In genomic region chr7:90740364-90740763, GRCh38 we compare ENCODE assay signal across 15 cellular contexts.
DNase-seq lines count a peak whose midpoint lies in the region; ATAC-seq, FAIRE-seq and TF ChIP-seq lines count a peak whose summit lies in the region.
"Had no signal": no experiment of that assay in that cellular context is flagged by ENCODE, and none has a peak within 500 bp of the region (broad histone marks: within the 10 kb centered on the region; RNA-seq: fewer than 3 reads in every experiment).

No MANE protein-coding gene starts in this region.

- H3K4me1 Mint-ChIP-seq in IgD-negative memory B cell: peaks cover 34 to 49% (median 36%) of the 10 kb centered on the region in 3 donors
- peaks cover 44% of the 10 kb centered on the region for H3K4me1 Mint-ChIP-seq in stimulated activated memory B cell treated with anti-CD40 and anti-IgM and Interleukin-4, amounts not matched to agents 10 μg/mL and 1 μg/mL and 100 μg/mL, for 72 hours

- TF ChIP-seq CTCF in D721Med (IDR thresholded peaks at IDR 0.05; ENCODE audit: insufficient read depth, missing control alignments) (no peak), SU-DHL-6 (IDR thresholded peaks at IDR 0.05; ENCODE audit: insufficient read depth, low read length, poor library complexity, severe bottlenecking) (no peak)

- peak overlapping the region in 2 of 3 donors; percentile 16 to 42 for H3K27ac Mint-ChIP-seq in IgD-negative memory B cell
- H3K27ac Mint-ChIP-seq in stimulated activated memory B cell treated with anti-CD40 and anti-IgM and Interleukin-4, amounts not matched to agents 10 μg/mL and 1 μg/mL and 100 μg/mL, for 72 hours: peak overlapping the region; percentile 92
- H3K27ac Mint-ChIP-seq: CD14-positive monocyte; CD8-positive, alpha-beta T cell had no signal

- H3K79me2 ChIP-seq in SU-DHL-6 (ENCODE audit: insufficient read depth, low read length): peaks cover 95% of the 10 kb centered on the region

- H3K4me2 ChIP-seq in SU-DHL-6 (ENCODE audit: low read depth, low read length, poor library complexity, severe bottlenecking): peak overlapping the region; percentile 60
- H3K4me2 ChIP-seq: KMS-11 had no signal

- no peak overlapping the region for H3K9ac ChIP-seq in SU-DHL-6 (ENCODE audit: low read length)
- H3K9ac ChIP-seq: GM23248, KMS-11 had no signal

- H3K27me3 Mint-ChIP-seq in IgD-negative memory B cell: no peaks in the 10 kb centered on the region
- H3K27me3 Mint-ChIP-seq in stimulated activated memory B cell treated with anti-CD40 and anti-IgM and Interleukin-4, amounts not matched to agents 10 μg/mL and 1 μg/mL and 100 μg/mL, for 72 hours: no peaks in the 10 kb centered on the region

- peak overlapping the region in 1 of 4 donors; percentile 58 for H3K4me3 Mint-ChIP-seq in IgD-negative memory B cell
- no peak overlapping the region for H3K4me3 Mint-ChIP-seq in stimulated activated memory B cell treated with anti-CD40 and anti-IgM and Interleukin-4, amounts not matched to agents 10 μg/mL and 1 μg/mL and 100 μg/mL, for 72 hours
- H3K4me3 Mint-ChIP-seq: CD14-positive monocyte; CD8-positive, alpha-beta T cell had no signal

- H3K9me3 ChIP-seq in SU-DHL-6 (ENCODE audit: insufficient read depth, low read length): no peaks in the 10 kb centered on the region

- H3K36me3 Mint-ChIP-seq in IgD-negative memory B cell: peaks cover 9% of the 10 kb centered on the region
- H3K36me3 Mint-ChIP-seq in stimulated activated memory B cell treated with anti-CD40 and anti-IgM and Interleukin-4, amounts not matched to agents 10 μg/mL and 1 μg/mL and 100 μg/mL, for 72 hours: peaks cover 29% of the 10 kb centered on the region
- H3K36me3 Mint-ChIP-seq: CD8-positive, alpha-beta T cell had no signal

- H4K20me1 ChIP-seq in SU-DHL-6 (ENCODE audit: low read depth, low read length): no peaks in the 10 kb centered on the region; the same call in 1 of the 2 replicates

- no peak for ATAC-seq in stimulated activated memory B cell treated with anti-CD40 and anti-IgM and Interleukin-4, amounts not matched to agents 10 μg/mL and 1 μg/mL and 100 μg/mL, for 72 hours
- ATAC-seq in HG02588 (IDR thresholded peaks at IDR 0.05; ENCODE audit: unreplicated experiment) (no peak), HG03521 (IDR thresholded peaks at IDR 0.05; ENCODE audit: unreplicated experiment) (no peak), GM19467 (IDR thresholded peaks at IDR 0.05; ENCODE audit: unreplicated experiment) (no peak)
- ATAC-seq: CD8-positive, alpha-beta T cell had no signal

- no peak overlapping the region for H3K4me3 ChIP-seq in SU-DHL-6 (ENCODE audit: insufficient read depth, low read length, poor library complexity, severe bottlenecking)
- H3K4me3 ChIP-seq: GM23248 had no signal

- H3K27ac ChIP-seq in SU-DHL-6 (ENCODE audit: low read depth, low read length): peak overlapping the region; percentile 78
- H3K27ac ChIP-seq: GM23248, KMS-11 had no signal

- no peaks in the 10 kb centered on the region for H3K27me3 ChIP-seq in SU-DHL-6 (ENCODE audit: low read length)

- H3K9me2 ChIP-seq in SU-DHL-6 (replicated peaks; ENCODE audit: insufficient read depth, low read length): no peaks in the 10 kb centered on the region

- H2AFZ ChIP-seq in SU-DHL-6 (ENCODE audit: low read depth, low read length, severe bottlenecking): no peak overlapping the region
- H2AFZ ChIP-seq: GM23248 had no signal

- peak; percentile 58 for FAIRE-seq in D721Med (lab: Jason Lieb, UNC)

- peaks cover 0 to 2% (median 0%) of the 10 kb centered on the region in 3 donors for H3K9me3 Mint-ChIP-seq in IgD-negative memory B cell
- H3K9me3 Mint-ChIP-seq in stimulated activated memory B cell treated with anti-CD40 and anti-IgM and Interleukin-4, amounts not matched to agents 10 μg/mL and 1 μg/mL and 100 μg/mL, for 72 hours: peaks cover 4% of the 10 kb centered on the region
- H3K9me3 Mint-ChIP-seq: CD8-positive, alpha-beta T cell had no signal

- peaks cover 45% of the 10 kb centered on the region for H3F3A ChIP-seq in SU-DHL-6 (ENCODE audit: insufficient read depth)

- no peak for DNase-seq in D721Med (ENCODE audit: insufficient read length, low spot score)
- no peak for DNase-seq in DMS79 (lab: John Stamatoyannopoulos, UW)
- DNase-seq: CD8-positive, alpha-beta T cell; COR-L47; GM23248; H7; IMR-90 had no signal

- peaks cover 47% of the 10 kb centered on the region for H3K36me3 ChIP-seq in SU-DHL-6 (ENCODE audit: low read length)
